28 cellular contexts compared by ENCODE assay signal in genomic region chr9:2050236-2050635, GRCh38. TPM values are rescaled to one million over a fixed set of nuclear protein-coding genes. Genes with fewer than 3 reads are reported as not detected.
A peak's percentile ranks its signal among the peaks of the same experiment; 100 is the strongest.
DNase-seq lines count a peak whose midpoint lies in the region; ATAC-seq and TF ChIP-seq lines count a peak whose summit lies in the region.
"Had no signal": no experiment of that assay in that cellular context is flagged by ENCODE, and none has a peak within 500 bp of the region (broad histone marks: within the 10 kb centered on the region; RNA-seq: fewer than 3 reads in every experiment).

No MANE protein-coding gene starts in this region.

- H3K27ac Mint-ChIP-seq in activated T-cell treated with anti-CD3 and anti-CD28 coated beads, Interleukin-2, amount 50 U/mL, for 24 hours: peak overlapping the region; percentile 28
- no peak overlapping the region for H3K27ac Mint-ChIP-seq in activated T-cell treated with anti-CD3 and anti-CD28 coated beads, Interleukin-2, amount 50 U/mL, for 72 hours
- H3K27ac Mint-ChIP-seq: activated CD4-positive, alpha-beta T cell treated with anti-CD3 and anti-CD28 coated beads, Interleukin-2, amount 10 ng/mL, durations not matched to agents 24 days and 14 days; activated T-helper 2 cell treated with anti-CD3 and anti-CD28 coated beads, Interferon-gamma antibody, Interleukin-2, Interleukin-4, amounts not matched to agents 10 μg/mL and 5 μg/mL and 100 μg/mL, durations not matched to agents 14 hours and 24 hours and 36 hours; endodermal cell; neural progenitor cell; T-helper 1 cell treated with Interleukin-12 subunit alpha and Interleukin-12 subunit beta and Interleukin-4 antibody, amounts not matched to agents 30 μg/mL and 1 μg/mL, for 36 hours had no signal

- TF ChIP-seq POLR2A in sigmoid colon (IDR thresholded peaks at IDR 0.05): no peak

- peaks cover 0 to 18% (median 4%) of the 10 kb centered on the region in 4 donors for H3K36me3 ChIP-seq in sigmoid colon
- H3K36me3 ChIP-seq in left ventricle myocardium inferior: peaks cover 26% of the 10 kb centered on the region
- H3K36me3 ChIP-seq: BE2C, neural progenitor cell had no signal

- TF ChIP-seq CTCF in choroid plexus epithelial cell (conservative IDR thresholded peaks at IDR 0.05; ENCODE audit: low read depth, low read length): no peak
- TF ChIP-seq CTCF in sigmoid colon (IDR thresholded peaks at IDR 0.05): no peak
- no peak for TF ChIP-seq CTCF in left ventricle myocardium inferior (IDR thresholded peaks at IDR 0.05; ENCODE audit: borderline replicate concordance)

- no peak for TF ChIP-seq EP300 in sigmoid colon (IDR thresholded peaks at IDR 0.05)

- H3K4me3 ChIP-seq in choroid plexus epithelial cell (ENCODE audit: low read depth, low read length) (no peak overlapping the region), sigmoid colon (no peak overlapping the region), left ventricle myocardium inferior (no peak overlapping the region)
- H3K4me3 ChIP-seq: esophagus squamous epithelium, neural progenitor cell, upper lobe of right lung had no signal

- peaks cover 70% of the 10 kb centered on the region for H3K36me3 Mint-ChIP-seq in activated T-cell treated with anti-CD3 and anti-CD28 coated beads, Interleukin-2, amount 50 U/mL, for 24 hours (ENCODE audit: low read depth)
- H3K36me3 Mint-ChIP-seq in activated T-cell treated with anti-CD3 and anti-CD28 coated beads, Interleukin-2, amount 50 U/mL, for 72 hours (ENCODE audit: insufficient read depth in 2 of 2): peaks cover 3 to 11% of the 10 kb centered on the region in 2 donors

- H3K27ac ChIP-seq in sigmoid colon: peak overlapping the region in 3 of 4 donors; percentile 4 to 41 (median 38)
- no peak overlapping the region for H3K27ac ChIP-seq in left ventricle myocardium inferior (replicated peaks)
- H3K27ac ChIP-seq: esophagus squamous epithelium, neural progenitor cell, RWPE1, upper lobe of right lung had no signal

- intact Hi-C loops in sigmoid colon (cut with DNase I): no loop called here
- intact Hi-C loops in left ventricle myocardium inferior (cut with micrococcal nuclease): no loop called here

- no peaks in the 10 kb centered on the region for H3K27me3 Mint-ChIP-seq in activated T-cell treated with anti-CD3 and anti-CD28 coated beads, Interleukin-2, amount 50 U/mL, for 24 hours
- no peaks in the 10 kb centered on the region for H3K27me3 Mint-ChIP-seq in activated T-cell treated with anti-CD3 and anti-CD28 coated beads, Interleukin-2, amount 50 U/mL, for 72 hours (ENCODE audit: low read depth)
- H3K27me3 Mint-ChIP-seq: activated CD4-positive, alpha-beta T cell treated with anti-CD3 and anti-CD28 coated beads, Interleukin-2, amount 10 ng/mL, durations not matched to agents 24 days and 14 days had no signal

- no peaks in the 10 kb centered on the region for H3K9me3 Mint-ChIP-seq in activated T-cell treated with anti-CD3 and anti-CD28 coated beads, Interleukin-2, amount 50 U/mL, for 24 hours
- no peaks in the 10 kb centered on the region for H3K9me3 Mint-ChIP-seq in activated T-cell treated with anti-CD3 and anti-CD28 coated beads, Interleukin-2, amount 50 U/mL, for 72 hours
- H3K9me3 Mint-ChIP-seq: activated CD4-positive, alpha-beta T cell treated with anti-CD3 and anti-CD28 coated beads, Interleukin-2, amount 10 ng/mL, durations not matched to agents 24 days and 14 days; activated T-helper 2 cell treated with anti-CD3 and anti-CD28 coated beads, Interferon-gamma antibody, Interleukin-2, Interleukin-4, amounts not matched to agents 10 μg/mL and 5 μg/mL and 100 μg/mL, durations not matched to agents 14 hours and 24 hours and 36 hours; endodermal cell; T-helper 1 cell treated with Interleukin-12 subunit alpha and Interleukin-12 subunit beta and Interleukin-4 antibody, amounts not matched to agents 30 μg/mL and 1 μg/mL, for 36 hours had no signal

- no peaks in the 10 kb centered on the region for H3K9me3 ChIP-seq in sigmoid colon
- no peaks in the 10 kb centered on the region for H3K9me3 ChIP-seq in left ventricle myocardium inferior (replicated peaks)
- H3K9me3 ChIP-seq: BE2C, esophagus squamous epithelium, upper lobe of right lung had no signal

- H3K4me1 ChIP-seq in sigmoid colon (peaks cover 0 to 47% (median 27%) of the 10 kb centered on the region in 4 donors), left ventricle myocardium inferior (peaks cover 8% of the 10 kb centered on the region)
- H3K4me1 ChIP-seq: BE2C, neural progenitor cell, upper lobe of right lung had no signal

- 94 to 97% methylated on average over 3 of the region's 3 CpGs for WGBS in sigmoid colon, 2 donors

- H3K4me3 Mint-ChIP-seq in activated T-cell treated with anti-CD3 and anti-CD28 coated beads, Interleukin-2, amount 50 U/mL, for 24 hours: no peak overlapping the region
- H3K4me3 Mint-ChIP-seq in activated T-cell treated with anti-CD3 and anti-CD28 coated beads, Interleukin-2, amount 50 U/mL, for 72 hours: no peak overlapping the region
- H3K4me3 Mint-ChIP-seq: activated CD4-positive, alpha-beta T cell treated with anti-CD3 and anti-CD28 coated beads, Interleukin-2, amount 10 ng/mL, durations not matched to agents 24 days and 14 days; endodermal cell; neural progenitor cell; T-helper 1 cell treated with Interleukin-12 subunit alpha and Interleukin-12 subunit beta and Interleukin-4 antibody, amounts not matched to agents 30 μg/mL and 1 μg/mL, for 36 hours had no signal

- peaks cover 64% of the 10 kb centered on the region for H3K4me1 Mint-ChIP-seq in activated T-cell treated with anti-CD3 and anti-CD28 coated beads, Interleukin-2, amount 50 U/mL, for 24 hours (ENCODE audit: low read depth)
- H3K4me1 Mint-ChIP-seq in activated T-cell treated with anti-CD3 and anti-CD28 coated beads, Interleukin-2, amount 50 U/mL, for 72 hours (ENCODE audit: low read depth): peaks cover 53% of the 10 kb centered on the region

- ATAC-seq in activated T-cell treated with anti-CD3 and anti-CD28 coated beads, Interleukin-2, amount 50 U/mL, for 72 hours (replicated peaks in 1 of 2): no peak
- ATAC-seq: HCT116, left ventricle myocardium superior, sciatic nerve, upper lobe of right lung had no signal

- DNase-seq in activated T-cell treated with anti-CD3 and anti-CD28 coated beads, Interleukin-2, amount 50 U/mL, for 24 hours: no peak
- DNase-seq in activated T-cell treated with anti-CD3 and anti-CD28 coated beads, Interleukin-2, amount 50 U/mL, for 72 hours: no peak
- DNase-seq in EL: peak; percentile 31
- peak; percentile 9 for DNase-seq in choroid plexus epithelial cell (ENCODE audit: low read depth)
- DNase-seq in sigmoid colon: no peak
- no peak for DNase-seq in NCI-H2029 treated with DMSO at 0.1 percent for 48 hours (lab: John Stamatoyannopoulos, UW)
- DNase-seq in left ventricle myocardium inferior: no peak
- DNase-seq in NCI-H2081 treated with DMSO at 0.1 percent for 48 hours (lab: John Stamatoyannopoulos, UW): no peak
- DNase-seq: activated CD4-positive, alpha-beta T cell treated with anti-CD3 and anti-CD28 coated beads, Interleukin-2, amount 10 ng/mL, durations not matched to agents 24 days and 14 days; BE2C; Calu3; cortex of kidney; endodermal cell; esophagus squamous epithelium; hippocampal formation; left ventricle myocardium superior; NCI-H1092 treated with DMSO at 0.1 percent for 48 hours; NCI-H187 treated with DMSO at 0.1 percent for 48 hours; NCI-H226; NCI-H774; stimulated activated CD8-positive, alpha-beta memory T cell treated with anti-CD3 and anti-CD28 coated beads, Interleukin-4, amount 100 ng/mL, for 48 hours; upper lobe of right lung had no signal

- H3K27me3 ChIP-seq in sigmoid colon (no peaks in the 10 kb centered on the region), left ventricle myocardium inferior (ENCODE audit: low read depth) (no peaks in the 10 kb centered on the region)
- H3K27me3 ChIP-seq: BE2C, esophagus squamous epithelium, neural progenitor cell, upper lobe of right lung had no signal

RNA-seq across cellular contexts. Expression of gene SMARCA2, which starts 35.1 kb away (rescaled TPM):
- total RNA-seq in activated T-cell treated with anti-CD3 and anti-CD28 coated beads, Interleukin-2, amount 50 U/mL, for 72 hours: 100 to 1,000 TPM; 117 to 120 TPM
- total RNA-seq in sigmoid colon: 100 to 1,000 TPM in 1 of 4 donors, 10 to 100 TPM in 3; 75.0 to 209 (median 88.9) TPM
- 10 to 100 TPM; 32.1 to 45.9 (median 42.6) TPM for polyA plus RNA-seq in sigmoid colon
- total RNA-seq in left ventricle myocardium inferior: 98.0 TPM

Comparison
In these comparisons a context has a peak if more than half of its experiments do, and no peak if none do; other contexts are left out.
1. DNase-seq: peak in EL (single experiment) and choroid plexus epithelial cell (single experiment); none in activated T-cell treated with anti-CD3 and anti-CD28 coated beads, Interleukin-2, amount 50 U/mL, for 24 hours (single experiment), activated T-cell treated with anti-CD3 and anti-CD28 coated beads, Interleukin-2, amount 50 U/mL, for 72 hours (0 of 2), sigmoid colon (single experiment), NCI-H2029 treated with DMSO at 0.1 percent for 48 hours (single experiment), left ventricle myocardium inferior (single experiment) and NCI-H2081 treated with DMSO at 0.1 percent for 48 hours (single experiment).